ENCODE assay signal across 11 cellular contexts in the genomic region with DNA sequence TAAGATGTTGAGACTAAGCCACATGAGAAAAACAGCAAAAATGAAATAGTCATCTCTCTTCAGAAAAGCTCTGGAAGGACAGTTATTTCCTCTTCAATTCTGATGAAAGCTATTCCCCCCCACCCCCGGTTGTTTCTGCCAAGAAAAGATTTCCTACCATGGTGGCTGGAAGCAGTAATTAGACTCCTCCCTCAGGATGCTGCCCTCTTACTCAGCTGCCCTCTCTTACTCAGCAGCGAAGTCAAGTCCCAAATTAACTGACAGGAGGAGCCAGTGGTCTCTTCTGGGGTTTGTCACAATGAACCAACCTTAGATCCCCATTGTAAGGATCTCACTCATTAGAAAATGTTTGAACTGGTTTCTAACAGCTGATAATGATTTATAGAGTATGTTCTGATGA. TPM values are rescaled to one million over a fixed set of nuclear protein-coding genes. Genes with fewer than 3 reads are reported as not detected.
DNase-seq lines count a peak whose midpoint lies in the region; ATAC-seq, FAIRE-seq and TF ChIP-seq lines count a peak whose summit lies in the region.
"Had no signal": no experiment of that assay in that cellular context is flagged by ENCODE, and none has a peak within 500 bp of the region (broad histone marks: within the 10 kb centered on the region; RNA-seq: fewer than 3 reads in every experiment).

No MANE protein-coding gene starts in this region.

- H3K4me3 Mint-ChIP-seq in stimulated activated effector memory CD8-positive, alpha-beta T cell treated with anti-CD3 and anti-CD28 coated beads, Interleukin-12 subunit alpha, Interleukin-12 subunit beta, amount 100 ng/mL, for 72 hours = no peak overlapping the region
- H3K4me3 Mint-ChIP-seq in CD4-positive, alpha-beta T cell = no peak overlapping the region

- H3K4me1 ChIP-seq in endothelial cell of umbilical vein (ENCODE audit: control insufficient read depth, extremely low read depth, insufficient read depth, low read length) = peaks cover 4% of the 10 kb centered on the region
- H3K4me1 ChIP-seq: adrenal gland had no signal

- no peak for ATAC-seq in stimulated activated effector memory CD8-positive, alpha-beta T cell treated with anti-CD3 and anti-CD28 coated beads, Interleukin-12 subunit alpha, Interleukin-12 subunit beta, amount 100 ng/mL, for 72 hours
- ATAC-seq in left ventricle myocardium superior = no peak
- no peak for ATAC-seq in CD4-positive, alpha-beta T cell (ENCODE audit: poor library complexity)

- peak overlapping the region; percentile 21 for H3K4me2 ChIP-seq in endothelial cell of umbilical vein (ENCODE audit: insufficient read depth, low read length)

- POLR2A ChIA-PET in endothelial cell of umbilical vein (lab: Charles Lee) = no interaction called here
- POLR2A ChIA-PET in CD4-positive, alpha-beta T cell (lab: Charles Lee) = no interaction called here

- intact Hi-C loops in endothelial cell of umbilical vein (cut with micrococcal nuclease) = loop anchor here (1.0 kb wide), 1 partner anchor 253 kb away; no protein-coding TSS in a partner anchor
- intact Hi-C loops in left ventricle myocardium superior (cut with micrococcal nuclease) = no loop called here
- intact Hi-C loops in CD4-positive, alpha-beta T cell (cut with DNase I, micrococcal nuclease) = no loop called here

- no peaks in the 10 kb centered on the region for H3K27me3 Mint-ChIP-seq in CD4-positive, alpha-beta T cell

- peak overlapping the region; percentile 21 for H3K27ac Mint-ChIP-seq in stimulated activated effector memory CD8-positive, alpha-beta T cell treated with anti-CD3 and anti-CD28 coated beads, Interleukin-12 subunit alpha, Interleukin-12 subunit beta, amount 100 ng/mL, for 72 hours
- H3K27ac Mint-ChIP-seq in CD4-positive, alpha-beta T cell = no peak overlapping the region

- no peaks in the 10 kb centered on the region for H3K9me1 ChIP-seq in endothelial cell of umbilical vein (replicated peaks; ENCODE audit: control insufficient read depth, extremely low read depth, insufficient read depth, low read length)

- no peak overlapping the region for H3K9ac ChIP-seq in endothelial cell of umbilical vein (replicated peaks; ENCODE audit: extremely low read depth, insufficient read depth, low read length)

- BruUV-seq in endothelial cell of umbilical vein (replicated peaks; lab: Mats Ljungman, UMichigan) = no TSS peak

- no peak for TF ChIP-seq CTCF in endothelial cell of umbilical vein (IDR thresholded peaks at IDR 0.05; ENCODE audit: extremely low read depth in 1 of 2, insufficient read depth in 1 of 2, low read depth in 1 of 2, low read length in 2 of 2)
- TF ChIP-seq CTCF in CD4-positive, alpha-beta T cell (IDR thresholded peaks at IDR 0.05) = no peak

- H3K36me3 ChIP-seq in endothelial cell of umbilical vein (ENCODE audit: control insufficient read depth in 2 of 2, extremely low read depth in 1 of 2, insufficient read depth in 2 of 2, low read length in 2 of 2) = no peaks in the 10 kb centered on the region
- H3K36me3 ChIP-seq: adrenal gland had no signal

- dilution Hi-C loops in endothelial cell of umbilical vein (cut with MboI; ENCODE audit: extremely low pct_ligation_motif_present, low sequenced_read_pairs) = no loop called here

- no peaks in the 10 kb centered on the region for H3K27me3 ChIP-seq in endothelial cell of umbilical vein (ENCODE audit: control insufficient read depth in 2 of 2, insufficient read depth in 2 of 2, low read length in 2 of 2)
- no peaks in the 10 kb centered on the region for H3K27me3 ChIP-seq in CD4-positive, alpha-beta T cell (ENCODE audit: control insufficient read depth, insufficient read depth, low read length)
- H3K27me3 ChIP-seq: adrenal gland had no signal

- no peaks in the 10 kb centered on the region for H3K79me2 ChIP-seq in endothelial cell of umbilical vein (ENCODE audit: control insufficient read depth, insufficient read depth, low read length)

- DNase-seq in stimulated activated CD4-positive, alpha-beta T cell treated with anti-CD3 and anti-CD28 coated beads, Interleukin-15, amount 100 ng/mL, for 24 hours = peak; percentile 2
- DNase-seq in stimulated activated CD4-positive, alpha-beta T cell treated with anti-CD3 and anti-CD28 coated beads, Interleukin-4, amount 100 ng/mL, for 1 hour = no peak
- DNase-seq in NCI-H226 = peak; percentile 3
- peak; percentile 68 for DNase-seq in endothelial cell of umbilical vein (ENCODE audit: low read depth, low spot score)
- no peak for DNase-seq in stimulated activated effector memory CD8-positive, alpha-beta T cell treated with anti-CD3 and anti-CD28 coated beads, Interleukin-12 subunit alpha, Interleukin-12 subunit beta, amount 100 ng/mL, for 72 hours (ENCODE audit: low spot score in 2 of 2)
- DNase-seq in left ventricle myocardium superior = no peak
- DNase-seq in NCI-H446 treated with DMSO at 0.1 percent for 48 hours (lab: John Stamatoyannopoulos, UW) = no peak
- DNase-seq in CD4-positive, alpha-beta T cell = no peak
- DNase-seq: activated CD4-positive, CD25-positive, alpha-beta regulatory T cell treated with anti-CD3 and anti-CD28 coated beads, Interleukin-2, amount 50 U/mL, for 72 hours had no signal

- H3K9me3 Mint-ChIP-seq in stimulated activated effector memory CD8-positive, alpha-beta T cell treated with anti-CD3 and anti-CD28 coated beads, Interleukin-12 subunit alpha, Interleukin-12 subunit beta, amount 100 ng/mL, for 72 hours = no peaks in the 10 kb centered on the region
- no peaks in the 10 kb centered on the region for H3K9me3 Mint-ChIP-seq in CD4-positive, alpha-beta T cell

- H3K4me3 ChIP-seq in endothelial cell of umbilical vein (replicated peaks in 1 of 3; ENCODE audit: insufficient read depth in 1 of 3, low read depth in 1 of 3, low read length in 3 of 3) = no peak overlapping the region
- H3K4me3 ChIP-seq: adrenal gland, skin epidermis had no signal

- H2AFZ ChIP-seq in endothelial cell of umbilical vein (ENCODE audit: low read depth, low read length) = no peak overlapping the region

- H4K20me1 ChIP-seq in endothelial cell of umbilical vein (replicated peaks; ENCODE audit: control insufficient read depth, extremely low read depth, insufficient read depth, low read length) = no peaks in the 10 kb centered on the region

- CTCF ChIA-PET in endothelial cell of umbilical vein (lab: Charles Lee) = interaction anchor here (1.2 to 1.3 kb wide), 2 partner anchors 253 to 272 kb away, joined by 5 to 9 read pairs; no protein-coding TSS in a partner anchor
- CTCF ChIA-PET in CD4-positive, alpha-beta T cell (lab: Charles Lee) = no interaction called here

- H3K36me3 Mint-ChIP-seq in stimulated activated effector memory CD8-positive, alpha-beta T cell treated with anti-CD3 and anti-CD28 coated beads, Interleukin-12 subunit alpha, Interleukin-12 subunit beta, amount 100 ng/mL, for 72 hours = peaks cover 21% of the 10 kb centered on the region
- H3K36me3 Mint-ChIP-seq in CD4-positive, alpha-beta T cell (ENCODE audit: low read depth) = peaks cover 24% of the 10 kb centered on the region

- H3K9me3 ChIP-seq in endothelial cell of umbilical vein (replicated peaks; ENCODE audit: control insufficient read depth, insufficient read depth, low read length) = no peaks in the 10 kb centered on the region
- no peaks in the 10 kb centered on the region for H3K9me3 ChIP-seq in CD4-positive, alpha-beta T cell (ENCODE audit: control insufficient read depth, low read length)
- H3K9me3 ChIP-seq: adrenal gland had no signal

- peak; percentile 94 for FAIRE-seq in endothelial cell of umbilical vein (lab: Jason Lieb, UNC)

- no peak overlapping the region for H3K27ac ChIP-seq in endothelial cell of umbilical vein (ENCODE audit: insufficient read depth, low read depth, low read length)
- no peak overlapping the region for H3K27ac ChIP-seq in CD4-positive, alpha-beta T cell (ENCODE audit: low read depth, low read length)
- H3K27ac ChIP-seq: adrenal gland, skin epidermis had no signal

- no peaks in the 10 kb centered on the region for H3K4me1 Mint-ChIP-seq in stimulated activated effector memory CD8-positive, alpha-beta T cell treated with anti-CD3 and anti-CD28 coated beads, Interleukin-12 subunit alpha, Interleukin-12 subunit beta, amount 100 ng/mL, for 72 hours
- no peaks in the 10 kb centered on the region for H3K4me1 Mint-ChIP-seq in CD4-positive, alpha-beta T cell (ENCODE audit: low read depth)

- no peak for TF ChIP-seq POLR2A in endothelial cell of umbilical vein (IDR thresholded peaks at IDR 0.05; ENCODE audit: low read depth, low read length)

RNA-seq across cellular contexts. Expression of a gene that starts 38.0 kb away (rescaled TPM):
- not detected in 2 replicates for total RNA-seq in endothelial cell of umbilical vein
- 0.16 and 0.30 TPM in 2 replicates for polyA plus RNA-seq in endothelial cell of umbilical vein
- 0.04 TPM in 1 of 2 replicates, not detected in the other for polyA plus RNA-seq in endothelial cell of umbilical vein (2011; cell fraction: cytosol; rRNA removed)
- polyA plus RNA-seq in endothelial cell of umbilical vein (2011; cell fraction: nucleus; rRNA removed) = not detected in 2 replicates
- polyA plus RNA-seq in endothelial cell of umbilical vein (2012) = 0.15 and 0.28 TPM in 2 replicates
- 1.4 TPM in 1 of 2 replicates, not detected in the other for polyA minus RNA-seq in endothelial cell of umbilical vein
- not detected for polyA minus RNA-seq in endothelial cell of umbilical vein (2011; cell fraction: cytosol; rRNA and poly(A)+ RNA removed)
- 0.19 TPM in 1 of 2 replicates, not detected in the other for polyA minus RNA-seq in endothelial cell of umbilical vein (2011; cell fraction: nucleus; rRNA and poly(A)+ RNA removed)
- 4.7 TPM for total RNA-seq in left ventricle myocardium superior
- not detected for total RNA-seq in CD4-positive, alpha-beta T cell

RNA-seq across cellular contexts. Expression of a gene that starts 44.4 kb away (rescaled TPM):
- total RNA-seq in endothelial cell of umbilical vein = 12.0 and 14.4 TPM in 2 replicates
- 3.2 and 4.7 TPM in 2 replicates for polyA plus RNA-seq in endothelial cell of umbilical vein
- 4.2 and 4.4 TPM in 2 replicates for polyA plus RNA-seq in endothelial cell of umbilical vein (2011; cell fraction: cytosol; rRNA removed)
- polyA plus RNA-seq in endothelial cell of umbilical vein (2011; cell fraction: nucleus; rRNA removed) = 34.1 and 36.4 TPM in 2 replicates
- polyA plus RNA-seq in endothelial cell of umbilical vein (2012) = 9.7 and 9.8 TPM in 2 replicates
- polyA minus RNA-seq in endothelial cell of umbilical vein = 5.0 and 5.9 TPM in 2 replicates
- polyA minus RNA-seq in endothelial cell of umbilical vein (2011; cell fraction: cytosol; rRNA and poly(A)+ RNA removed) = 12.8 TPM
- polyA minus RNA-seq in endothelial cell of umbilical vein (2011; cell fraction: nucleus; rRNA and poly(A)+ RNA removed) = 14.5 and 15.2 TPM in 2 replicates
- total RNA-seq in left ventricle myocardium superior = 7.9 TPM
- 10 to 100 TPM; 59.1 to 60.0 TPM for total RNA-seq in CD4-positive, alpha-beta T cell

RNA-seq across cellular contexts. Expression of a gene that starts 44.5 kb away (rescaled TPM):
- total RNA-seq in endothelial cell of umbilical vein (13.0 and 14.1 TPM in 2 replicates), left ventricle myocardium superior (6.3 TPM)
- 5.8 and 6.6 TPM in 2 replicates for polyA plus RNA-seq in endothelial cell of umbilical vein
- 4.6 and 5.4 TPM in 2 replicates for polyA plus RNA-seq in endothelial cell of umbilical vein (2011; cell fraction: cytosol; rRNA removed)
- polyA plus RNA-seq in endothelial cell of umbilical vein (2011; cell fraction: nucleus; rRNA removed) = 8.5 and 11.6 TPM in 2 replicates
- polyA plus RNA-seq in endothelial cell of umbilical vein (2012) = 10.0 and 10.1 TPM in 2 replicates
- 7.2 and 12.2 TPM in 2 replicates for polyA minus RNA-seq in endothelial cell of umbilical vein
- polyA minus RNA-seq in endothelial cell of umbilical vein (2011; cell fraction: cytosol; rRNA and poly(A)+ RNA removed) = 11.9 TPM
- 8.2 and 12.5 TPM in 2 replicates for polyA minus RNA-seq in endothelial cell of umbilical vein (2011; cell fraction: nucleus; rRNA and poly(A)+ RNA removed)
- total RNA-seq in CD4-positive, alpha-beta T cell = 10 to 100 TPM; 21.4 to 22.3 TPM

Comparison
In these comparisons a context has a peak if more than half of its experiments do, and no peak if none do; other contexts are left out.
1. DNase-seq: peak in stimulated activated CD4-positive, alpha-beta T cell treated with anti-CD3 and anti-CD28 coated beads, Interleukin-15, amount 100 ng/mL, for 24 hours (single experiment), NCI-H226 (single experiment) and endothelial cell of umbilical vein (single experiment); none in stimulated activated CD4-positive, alpha-beta T cell treated with anti-CD3 and anti-CD28 coated beads, Interleukin-4, amount 100 ng/mL, for 1 hour (single experiment), stimulated activated effector memory CD8-positive, alpha-beta T cell treated with anti-CD3 and anti-CD28 coated beads, Interleukin-12 subunit alpha, Interleukin-12 subunit beta, amount 100 ng/mL, for 72 hours (0 of 2), left ventricle myocardium superior (single experiment), NCI-H446 treated with DMSO at 0.1 percent for 48 hours (single experiment) and CD4-positive, alpha-beta T cell (0 of 10).